In the genomic region with DNA sequence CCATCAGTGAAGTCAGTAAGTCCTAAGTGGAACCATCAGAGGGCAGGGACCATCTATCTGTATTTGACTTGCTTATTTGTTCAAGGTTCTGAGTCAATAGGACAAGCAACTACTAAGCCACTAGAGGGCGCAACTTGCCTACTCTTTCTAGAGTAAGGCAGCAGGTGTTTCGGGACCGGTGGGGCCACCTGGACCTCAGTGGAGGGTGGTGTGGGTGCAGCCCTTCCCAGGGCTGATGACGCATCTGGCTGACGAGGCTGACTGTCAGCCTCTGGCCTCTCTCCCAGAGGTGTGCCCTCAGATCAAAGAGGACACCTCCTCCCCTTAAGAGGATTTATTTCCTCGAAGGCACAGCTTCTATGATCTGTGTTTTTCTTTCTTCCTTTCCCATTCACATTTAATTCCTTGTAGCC, we compare ENCODE assay signal across 8 cellular contexts. TPM values are rescaled to one million over a fixed set of nuclear protein-coding genes. Genes with fewer than 3 reads are reported as not detected.
DNase-seq lines count a peak whose midpoint lies in the region; ATAC-seq, FAIRE-seq and TF ChIP-seq lines count a peak whose summit lies in the region.

No MANE protein-coding gene starts in this region.

- peaks cover 17% of the 10 kb centered on the region for H3K79me2 ChIP-seq in PC-3 (ENCODE audit: low read length)

- H2AFZ ChIP-seq in PC-3 (ENCODE audit: low read length), result no peak overlapping the region

- H3K36me3 ChIP-seq in PC-3 (ENCODE audit: low read depth, low read length), result peaks cover 14% of the 10 kb centered on the region; the same call in 1 of the 2 replicates

- peak; percentile 92 for ATAC-seq in GM21619 (IDR thresholded peaks at IDR 0.05; ENCODE audit: unreplicated experiment)
- ATAC-seq in PC-3, result peak; percentile 99
- peak; percentile 92 to 95 for ATAC-seq in naive B cell (ENCODE audit: low read depth in 2 of 2)

- H3K36me3 Mint-ChIP-seq in naive B cell, result no peaks in the 10 kb centered on the region

- no peak overlapping the region for H3K4me3 ChIP-seq in PC-3 (ENCODE audit: low read length)

- no peaks in the 10 kb centered on the region for H3K9me2 ChIP-seq in PC-3 (replicated peaks; ENCODE audit: low read length)

- H3K27ac ChIP-seq in PC-3 (ENCODE audit: low read length), result peak overlapping the region; percentile 84

- no peak for FAIRE-seq in D721Med (lab: Jason Lieb, UNC)

- no peaks in the 10 kb centered on the region for H4K20me1 ChIP-seq in PC-3 (ENCODE audit: low read length)

- CTCF ChIA-PET in PC-3 (lab: Charles Lee), result no interaction called here

- DNase-seq in D721Med (ENCODE audit: insufficient read length, low spot score) (peak; percentile 45), LHCN-M2 (ENCODE audit: low read depth) (peak; percentile 83), PC-3 (peak; percentile 100), activated T-cell treated with anti-CD3 and anti-CD28 coated beads for 4 hours (peak; percentile 86), erythroblast (lab: John Stamatoyannopoulos, UW) (peak; percentile 84 to 91), naive B cell (peak; percentile 88)
- DNase-seq in stimulated activated naive CD4-positive, alpha-beta T cell (lab: John Stamatoyannopoulos, UW), result peak; percentile 62 to 87 (median 87)

- peak overlapping the region; percentile 69 for H3K4me2 ChIP-seq in PC-3 (ENCODE audit: low read length)

- H3K9ac ChIP-seq in PC-3 (ENCODE audit: low read length), result peak overlapping the region; percentile 44; the same call in 1 of the 2 replicates

- H3K4me3 Mint-ChIP-seq in naive B cell, result peak overlapping the region in 1 of 8 donors; percentile 31

- H3K27me3 Mint-ChIP-seq in naive B cell, result no peaks in the 10 kb centered on the region

- H3K4me1 ChIP-seq in PC-3 (ENCODE audit: insufficient read depth, low read length), result peaks cover 19% of the 10 kb centered on the region

- no peak for TF ChIP-seq POLR2A in erythroblast (IDR thresholded peaks at IDR 0.05; ENCODE audit: low read length)

- peak overlapping the region in 4 of 6 donors; percentile 12 to 87 (median 48) for H3K27ac Mint-ChIP-seq in naive B cell

- no peaks in the 10 kb centered on the region for H3K9me3 ChIP-seq in PC-3 (ENCODE audit: low read length)

- TF ChIP-seq CTCF in D721Med (IDR thresholded peaks at IDR 0.05; ENCODE audit: insufficient read depth, missing control alignments) (peak; percentile 79), PC-3 (conservative IDR thresholded peaks at IDR 0.05; ENCODE audit: low read depth, low read length) (peak; percentile 96)

- no TSS peak for BruUV-seq in PC-3 (replicated peaks; lab: Mats Ljungman, UMichigan)

- H3K9me3 Mint-ChIP-seq in naive B cell, result no peaks in the 10 kb centered on the region

- H3K27me3 ChIP-seq in PC-3 (ENCODE audit: low read length), result no peaks in the 10 kb centered on the region

- intact Hi-C loops in PC-3 (cut with micrococcal nuclease), result loop anchor here (1.0 to 2.0 kb wide), 4 partner anchors 15 to 189 kb away; partner anchors contain the start of genes DOP1B and MORC3

- no peaks in the 10 kb centered on the region for H3F3A ChIP-seq in PC-3 (ENCODE audit: low read length, unreplicated experiment)

- POLR2A ChIA-PET in PC-3 (lab: Charles Lee; ENCODE audit: unreplicated experiment), result interaction anchor here (0.6 kb wide), 1 partner anchor 100 kb away, joined by 3 read pairs; no protein-coding TSS in a partner anchor

- H3K4me1 Mint-ChIP-seq in naive B cell, result peaks cover 15 to 33% (median 27%) of the 10 kb centered on the region in 3 donors

RNA-seq across cellular contexts. Expression of gene CBR3, which starts 6.6 kb away (rescaled TPM):
- total RNA-seq in LHCN-M2 (2014; rRNA removed) (9.4 and 16.5 TPM in 2 replicates), PC-3 (2014; rRNA removed) (49.3 and 56.3 TPM in 2 replicates)
- 13.4 TPM for polyA plus RNA-seq in LHCN-M2 (2012)
- polyA plus RNA-seq in naive B cell (ENCODE audit: low read depth in 6 of 6), result 10 to 100 TPM in 4 of 6 donors, 1 to 10 TPM in 2; 7.4 to 14.5 (median 10.6) TPM

RNA-seq across cellular contexts. Expression of gene DOP1B, which starts 15.1 kb away (rescaled TPM):
- total RNA-seq in LHCN-M2 (2014; rRNA removed), result 4.2 and 5.8 TPM in 2 replicates
- polyA plus RNA-seq in LHCN-M2 (2012), result 3.7 TPM
- total RNA-seq in PC-3 (2014; rRNA removed), result 7.0 and 8.9 TPM in 2 replicates
- polyA plus RNA-seq in naive B cell (ENCODE audit: low read depth in 6 of 6), result 10 to 100 TPM; 13.8 to 43.2 (median 29.3) TPM

Comparison
In these comparisons a context has a peak if more than half of its experiments do, and no peak if none do; other contexts are left out.
1. DNase-seq: peak in every context shown above with its lines; median percentile 100 in PC-3; 88 in naive B cell; 88 in erythroblast; 87 in stimulated activated naive CD4-positive, alpha-beta T cell; 86 in activated T-cell treated with anti-CD3 and anti-CD28 coated beads for 4 hours; 83 in LHCN-M2; 45 in D721Med.